21 cellular contexts compared by ENCODE assay signal in the genomic region with DNA sequence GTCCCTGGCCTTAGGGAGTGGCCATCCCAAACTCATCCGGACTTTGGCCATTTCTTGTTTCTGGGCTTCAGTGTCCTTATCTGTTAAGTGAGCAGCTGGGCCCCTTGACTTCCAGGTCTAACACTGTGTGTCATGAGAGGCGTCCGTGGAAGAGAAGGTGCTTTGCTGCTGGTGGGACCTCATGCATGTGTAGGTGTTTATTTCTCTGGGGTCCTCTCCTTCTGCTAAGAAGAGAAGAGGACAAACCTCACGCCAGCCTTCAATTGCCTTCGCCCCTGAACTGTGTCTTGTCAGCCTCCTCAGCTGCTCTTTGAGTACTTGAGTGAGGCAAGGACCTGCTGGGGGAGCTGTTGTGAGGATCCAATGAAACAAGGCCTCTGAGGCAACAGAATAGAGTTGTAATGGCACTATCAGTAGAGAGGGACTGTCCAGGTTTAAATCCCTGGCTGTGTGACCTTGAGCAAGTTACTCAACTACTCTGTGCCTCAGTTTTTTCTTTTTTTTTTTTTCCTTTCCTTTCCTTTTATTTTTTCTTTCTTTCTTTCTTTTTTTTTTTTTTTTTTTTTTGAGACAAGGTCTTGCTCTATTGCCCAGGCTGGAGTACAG.
DNase-seq lines count a peak whose midpoint lies in the region; ATAC-seq, FAIRE-seq and TF ChIP-seq lines count a peak whose summit lies in the region.
"Had no signal": no experiment of that assay in that cellular context is flagged by ENCODE, and none has a peak within 500 bp of the region (broad histone marks: within the 10 kb centered on the region; RNA-seq: fewer than 3 reads in every experiment).

No MANE protein-coding gene starts in this region.

- in situ Hi-C loops in K562 (cut with MboI) = no loop called here

- H3K27ac ChIP-seq in HCT116 (ENCODE audit: low read depth, low read length) (no peak overlapping the region), K562 (ENCODE audit: extremely low read depth, low read depth, low read length) (no peak overlapping the region), mesendoderm (ENCODE audit: low read depth, low read length) (no peak overlapping the region)
- H3K27ac ChIP-seq: ascending aorta; BLaER1 treated with 17β-estradiol and CSF1 and Interleukin-3, amounts not matched to agents 10 nM and 100 nM; HL-60; pancreas; tibial nerve; VCaP had no signal

- no peaks in the 10 kb centered on the region; the same call in 1 of the 2 replicates for H3K27me3 ChIP-seq in HCT116 (ENCODE audit: insufficient read depth, low read length)
- H3K27me3 ChIP-seq in K562 (ENCODE audit: control insufficient read depth in 2 of 2, insufficient read depth in 2 of 2, low read length in 2 of 2) = peaks cover 34 to 64% of the 10 kb centered on the region in 2 experiments
- no peaks in the 10 kb centered on the region for H3K27me3 ChIP-seq in mesendoderm (ENCODE audit: insufficient read depth, low read length, poor library complexity)
- H3K27me3 ChIP-seq: ascending aorta; BLaER1 treated with 17β-estradiol and CSF1 and Interleukin-3, amounts not matched to agents 10 nM and 100 nM; pancreas had no signal

- no peaks in the 10 kb centered on the region for H3K79me1 ChIP-seq in mesendoderm (ENCODE audit: low read length)

- CTCF ChIA-PET in HCT116 (lab: Charles Lee) = no interaction called here
- CTCF ChIA-PET in K562 (lab: Yijun Ruan, JAX; ENCODE audit: low intra/inter-chr PET ratio) = no interaction called here

- H2AFZ ChIP-seq in HCT116 (ENCODE audit: low read depth, low read length, poor library complexity, severe bottlenecking) = no peak overlapping the region
- H2AFZ ChIP-seq in K562 (ENCODE audit: low read depth, low read length) = no peak overlapping the region

- H2BK5ac ChIP-seq in mesendoderm (ENCODE audit: low read length) = no peak overlapping the region

- H4K20me1 ChIP-seq in HCT116 (ENCODE audit: insufficient read depth) (no peaks in the 10 kb centered on the region), K562 (replicated peaks; ENCODE audit: control insufficient read depth, insufficient read depth, low read length) (0 out of 2 replicates have a peak, but pooled peaks cover 4% of the 10 kb centered on the region)
- H4K20me1 ChIP-seq: BLaER1 treated with 17β-estradiol and CSF1 and Interleukin-3, amounts not matched to agents 10 nM and 100 nM had no signal

- peak; percentile 53; the same call in 1 of the 2 replicates for ATAC-seq in HCT116
- ATAC-seq in K562 = peak; percentile 78
- no peak for ATAC-seq in GM18517 (IDR thresholded peaks at IDR 0.05; ENCODE audit: unreplicated experiment)
- no peak for ATAC-seq in HG03565 (IDR thresholded peaks at IDR 0.05; ENCODE audit: unreplicated experiment)
- ATAC-seq: esophagus mucosa; mucosa of descending colon; pancreas; stimulated activated memory B cell treated with anti-CD40 and anti-IgM and Interleukin-4, amounts not matched to agents 10 μg/mL and 1 μg/mL and 100 μg/mL, for 72 hours had no signal

- no peak for TF ChIP-seq POLR2A in HCT116 (IDR thresholded peaks at IDR 0.05; ENCODE audit: borderline replicate concordance, extremely low read depth, insufficient read depth, insufficient read length)
- TF ChIP-seq POLR2A in K562 (conservative IDR thresholded peaks at IDR 0.05) = no peak

- no peaks in the 10 kb centered on the region for H3K9me2 ChIP-seq in HCT116 (ENCODE audit: insufficient read depth)

- peak; percentile 60 for FAIRE-seq in K562 (lab: Jason Lieb, UNC)
- FAIRE-seq: H54, pancreas had no signal

- no peak overlapping the region for H3K9ac ChIP-seq in HCT116 (ENCODE audit: low read length)
- no peak overlapping the region for H3K9ac ChIP-seq in K562 (ENCODE audit: insufficient read depth in 1 of 2, low read depth in 2 of 2, low read length in 2 of 2)
- no peak overlapping the region for H3K9ac ChIP-seq in mesendoderm (ENCODE audit: low read length)
- H3K9ac ChIP-seq: BLaER1 treated with 17β-estradiol and CSF1 and Interleukin-3, amounts not matched to agents 10 nM and 100 nM had no signal

- H3K9me1 ChIP-seq in K562 (ENCODE audit: control insufficient read depth, insufficient read depth, low read length) = no peaks in the 10 kb centered on the region

- no peak for TF ChIP-seq EP300 in K562 (IDR thresholded peaks at IDR 0.05; ENCODE audit: low read length)

- intact Hi-C loops in HCT116 (cut with micrococcal nuclease) (no loop called here), K562 (cut with micrococcal nuclease) (no loop called here)

- H3K18ac ChIP-seq in mesendoderm (ENCODE audit: low read length) = no peak overlapping the region

- RAD21 ChIA-PET in HCT116 (lab: Charles Lee; ENCODE audit: low non-redundant PET in 1 of 2, low total read pairs in 2 of 2, uncharacterized antibody in 2 of 2, unreplicated experiment in 2 of 2) = no interaction called here

- no peak overlapping the region for H2AK5ac ChIP-seq in mesendoderm (ENCODE audit: low read length)

- H3K56ac ChIP-seq in mesendoderm (ENCODE audit: low read length) = no peak overlapping the region

- 1% methylated on average over 5 of the region's 5 CpGs for WGBS in K562 (ENCODE audit: insufficient coverage, low coverage, missing lambda C conversion rate)
- WGBS in mesendoderm (ENCODE audit: extremely low coverage, insufficient coverage, low lambda C conversion rate) = no CpG with 5 or more reads among the region's 5 CpGs

- H3K79me2 ChIP-seq in HCT116 (ENCODE audit: insufficient read depth, low read length) (no peaks in the 10 kb centered on the region), K562 (ENCODE audit: control insufficient read depth, insufficient read depth, low read length) (no peaks in the 10 kb centered on the region), mesendoderm (ENCODE audit: control insufficient read depth, insufficient read depth, low read length) (no peaks in the 10 kb centered on the region)

- no peaks in the 10 kb centered on the region for H3K9me3 ChIP-seq in HCT116 (ENCODE audit: control insufficient read depth in 1 of 2, insufficient read depth in 1 of 2, low read depth in 1 of 2, low read length in 2 of 2)
- H3K9me3 ChIP-seq in K562 (replicated peaks; ENCODE audit: control insufficient read depth, insufficient read depth, low read depth, low read length) = no peaks in the 10 kb centered on the region
- H3K9me3 ChIP-seq: ascending aorta; BLaER1 treated with 17β-estradiol and CSF1 and Interleukin-3, amounts not matched to agents 10 nM and 100 nM; mucosa of descending colon; pancreas; tibial nerve had no signal

- BruUV-seq in HCT116 (replicated peaks; lab: Mats Ljungman, UMichigan) (no TSS peak), K562 (replicated peaks; lab: Mats Ljungman, UMichigan) (no TSS peak)

- no peak overlapping the region for H4K5ac ChIP-seq in mesendoderm (ENCODE audit: low read length)

- POLR2A ChIA-PET in HCT116 (lab: Charles Lee) (no interaction called here), K562 (lab: Yijun Ruan, JAX) (interaction anchor here (0.7 kb wide), 1 partner anchor 226 kb away, joined by 3 read pairs; no protein-coding TSS in a partner anchor)

- TF ChIP-seq CTCF in GM12872 (IDR thresholded peaks at IDR 0.05; ENCODE audit: insufficient read depth, low read depth, low read length) (0 out of 3 replicates have a peak, but pooled peaks have one; percentile 21), HCT116 (IDR thresholded peaks at IDR 0.05 in 2 of 3, conservative IDR thresholded peaks at IDR 0.05 in 1 of 3; ENCODE audit: borderline replicate concordance in 1 of 3, insufficient read depth in 1 of 3, low read depth in 2 of 3, low read length in 2 of 3) (0 out of 6 replicates have a peak, but pooled peaks of 1 of the 3 experiments have one; percentile 15), K562 (IDR thresholded peaks at IDR 0.05 in 2 of 3, conservative IDR thresholded peaks at IDR 0.05 in 1 of 3; ENCODE audit: insufficient read depth in 2 of 3, low read depth in 1 of 3, low read length in 3 of 3) (0 out of 6 replicates have a peak, but pooled peaks of 2 of the 3 experiments have one; percentile 11 to 19)

- H3K23ac ChIP-seq in mesendoderm (ENCODE audit: low read length) = no peak overlapping the region

- H2BK120ac ChIP-seq in mesendoderm (ENCODE audit: low read depth, low read length) = no peak overlapping the region

- H3K4me2 ChIP-seq in HCT116 (ENCODE audit: low read length) = no peak overlapping the region
- no peak overlapping the region for H3K4me2 ChIP-seq in K562 (ENCODE audit: insufficient read depth, low read length)
- H3K4me2 ChIP-seq in mesendoderm (ENCODE audit: low read length) = no peak overlapping the region
- H3K4me2 ChIP-seq: BLaER1 treated with 17β-estradiol and CSF1 and Interleukin-3, amounts not matched to agents 10 nM and 100 nM had no signal

- no peak overlapping the region for H4K8ac ChIP-seq in mesendoderm (ENCODE audit: low read depth, low read length)

- H3K4me3 ChIP-seq in HCT116 (replicated peaks in 1 of 2; ENCODE audit: low read depth in 1 of 2, low read length in 2 of 2) (no peak overlapping the region), K562 (no peak overlapping the region), mesendoderm (ENCODE audit: low read length) (no peak overlapping the region)
- H3K4me3 ChIP-seq: ascending aorta; BLaER1 treated with 17β-estradiol and CSF1 and Interleukin-3, amounts not matched to agents 10 nM and 100 nM; mucosa of descending colon; pancreas; tibial nerve had no signal

- no peaks in the 10 kb centered on the region for H3K4me1 ChIP-seq in HCT116 (ENCODE audit: control insufficient read depth in 1 of 2, insufficient read depth in 2 of 2, low read length in 2 of 2)
- H3K4me1 ChIP-seq in K562 (replicated peaks in 1 of 2; ENCODE audit: control insufficient read depth in 2 of 2, insufficient read depth in 2 of 2, low read length in 2 of 2) = 0 out of 5 replicates have a peak, but pooled peaks cover 0 to 3% of the 10 kb centered on the region in 2 experiments
- no peaks in the 10 kb centered on the region for H3K4me1 ChIP-seq in mesendoderm (ENCODE audit: control insufficient read depth, low read depth, low read length)
- H3K4me1 ChIP-seq: ascending aorta, pancreas, tibial nerve had no signal

- H2BK15ac ChIP-seq in mesendoderm (replicated peaks; ENCODE audit: low read depth) = no peak overlapping the region

- no peak overlapping the region for H3K4ac ChIP-seq in mesendoderm (ENCODE audit: low read depth, low read length)

- DNase-seq in HCT116 (ENCODE audit: low read depth, low spot score) (no peak), K562 (ENCODE audit: extremely low read depth in 1 of 4, low spot score in 3 of 4) (peak in 2 of 4 experiments; percentile 31 to 57), mesendoderm (peak; percentile 63), C1 segment of cervical spinal cord (lab: John Stamatoyannopoulos, UW) (no peak)
- DNase-seq: activated effector memory CD4-positive, alpha-beta T cell treated with anti-CD3 and anti-CD28 coated beads, Interleukin-2, amount 50 U/mL, for 16 hours; kidney glomerular epithelial cell; mucosa of descending colon; NCI-H187; NCI-H524 treated with DMSO at 0.1 percent for 48 hours; pancreas had no signal

- H3K36me3 ChIP-seq in HCT116 (ENCODE audit: control insufficient read depth in 1 of 2, insufficient read depth in 2 of 2, low read length in 2 of 2) = no peaks in the 10 kb centered on the region
- H3K36me3 ChIP-seq in K562 (ENCODE audit: control insufficient read depth, insufficient read depth, low read length) = no peaks in the 10 kb centered on the region
- H3K36me3 ChIP-seq in mesendoderm (ENCODE audit: control insufficient read depth, insufficient read depth, low read length) = no peaks in the 10 kb centered on the region
- H3K36me3 ChIP-seq: ascending aorta; BLaER1 treated with 17β-estradiol and CSF1 and Interleukin-3, amounts not matched to agents 10 nM and 100 nM; pancreas; tibial nerve had no signal

- no peak for TF ChIP-seq RAD21 in HCT116 (IDR thresholded peaks at IDR 0.05; ENCODE audit: low read depth)
- peak in 1 of 2 experiments; percentile 15; a peak in 1 of 4 replicates for TF ChIP-seq RAD21 in K562 (CRISPR knock-in tag; conservative IDR thresholded peaks at IDR 0.05 in 1 of 2, IDR thresholded peaks at IDR 0.05 in 1 of 2)

Comparison
In these comparisons a context has a peak if more than half of its experiments do, and no peak if none do; other contexts are left out.
1. ATAC-seq: peak in HCT116 (single experiment) and K562 (single experiment); none in GM18517 (single experiment) and HG03565 (single experiment).